8 cellular contexts compared by ENCODE assay signal in the genomic region with DNA sequence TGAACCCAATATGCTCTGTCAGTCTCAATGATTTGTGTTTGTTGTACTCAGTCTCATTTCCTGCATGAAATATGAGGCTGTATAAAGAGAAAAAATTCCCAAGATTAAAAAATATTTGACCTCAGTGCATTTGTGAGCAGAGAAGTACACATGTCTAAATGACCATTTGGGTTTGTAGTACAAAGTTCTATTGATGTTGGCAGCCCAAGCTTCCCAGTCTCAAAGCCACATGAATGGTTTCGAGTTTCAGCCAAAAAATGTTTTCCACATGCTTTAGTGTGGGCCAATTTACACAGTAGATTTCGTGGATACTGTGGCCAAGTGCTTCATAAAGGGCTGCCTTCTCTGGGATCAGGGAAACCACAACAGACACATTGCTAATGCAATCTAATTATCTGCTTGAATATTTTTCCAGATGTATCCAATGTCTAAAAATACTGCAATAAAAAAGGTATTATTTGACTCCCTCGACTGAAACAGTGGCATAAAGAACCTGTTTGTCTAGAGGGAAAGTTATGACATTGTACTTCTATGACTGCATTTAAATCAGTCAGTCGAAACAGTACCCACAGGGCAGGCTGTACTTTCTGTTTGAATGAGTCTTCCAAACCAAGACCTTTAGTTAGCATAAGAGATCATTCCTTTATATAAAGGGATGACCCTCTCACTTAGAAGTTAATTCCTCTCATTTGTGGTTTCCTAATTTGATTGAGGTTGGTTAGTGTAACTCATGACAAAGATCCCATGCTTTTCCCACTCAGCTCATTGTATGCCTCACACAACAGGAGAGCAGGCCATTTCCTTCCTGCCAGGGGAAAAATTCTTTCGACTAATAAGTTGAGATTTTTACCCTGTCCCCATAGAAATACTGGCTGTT.
DNase-seq lines count a peak whose midpoint lies in the region; ATAC-seq and TF ChIP-seq lines count a peak whose summit lies in the region.

No MANE protein-coding gene starts in this region.

- peak; percentile 64 for DNase-seq in GM03348 (ENCODE audit: low spot score)
- no peak for DNase-seq in RWPE2 (ENCODE audit: low spot score)
- peak; percentile 30 for DNase-seq in fibroblast of villous mesenchyme (ENCODE audit: low read depth)
- DNase-seq in putamen (ENCODE audit: low spot score): peak; percentile 14
- no peak for DNase-seq in NCI-H1436 treated with DMSO at 0.1 percent for 48 hours (lab: John Stamatoyannopoulos, UW)
- DNase-seq in OCI-M2 (lab: John Stamatoyannopoulos, UW; ENCODE audit: unreplicated experiment): no peak
- no peak for DNase-seq in stimulated activated CD8-positive, alpha-beta memory T cell treated with anti-CD3 and anti-CD28 coated beads, Interleukin-4, amount 100 ng/mL, for 48 hours

- H3K4me3 ChIP-seq in RWPE2 (ENCODE audit: severe bottlenecking): no peak overlapping the region
- H3K4me3 ChIP-seq in fibroblast of villous mesenchyme (ENCODE audit: low read depth, low read length): no peak overlapping the region

- H3K9me3 ChIP-seq in RWPE2 (ENCODE audit: severe bottlenecking): no peaks in the 10 kb centered on the region

- H3K36me3 ChIP-seq in RWPE2 (ENCODE audit: low read depth): no peaks in the 10 kb centered on the region

- H3K4me1 ChIP-seq in RWPE2 (ENCODE audit: insufficient read depth, poor library complexity, severe bottlenecking): peaks cover 17% of the 10 kb centered on the region

- no peak for TF ChIP-seq CTCF in RWPE2 (IDR thresholded peaks at IDR 0.05; ENCODE audit: poor library complexity, severe bottlenecking)
- TF ChIP-seq CTCF in fibroblast of villous mesenchyme (IDR thresholded peaks at IDR 0.05; ENCODE audit: insufficient read depth, low read depth, low read length): no peak

- H3K27me3 ChIP-seq in RWPE2 (ENCODE audit: insufficient read depth, poor library complexity, severe bottlenecking): no peaks in the 10 kb centered on the region

- ATAC-seq in RWPE2 (ENCODE audit: low read depth) (peak; percentile 34), HG02884 (IDR thresholded peaks at IDR 0.05; ENCODE audit: unreplicated experiment) (no peak)

- peak overlapping the region; percentile 79 for H3K27ac ChIP-seq in RWPE2 (ENCODE audit: poor library complexity, severe bottlenecking)

Comparison
In these comparisons a context has a peak if more than half of its experiments do, and no peak if none do; other contexts are left out.
1. DNase-seq: peak in GM03348 (single experiment), fibroblast of villous mesenchyme (single experiment) and putamen (single experiment); none in RWPE2 (single experiment), NCI-H1436 treated with DMSO at 0.1 percent for 48 hours (single experiment), OCI-M2 (single experiment) and stimulated activated CD8-positive, alpha-beta memory T cell treated with anti-CD3 and anti-CD28 coated beads, Interleukin-4, amount 100 ng/mL, for 48 hours (single experiment).